Comparison of ENCODE assay signal across 1 cellular context in genomic region chr1:161201828-161202712, GRCh38.
TF ChIP-seq lines count a peak whose summit lies in the region.

TSS of gene NDUFS2 (plus strand) at chr1:161202367. CDS start at chr1:161202386, 19 bp downstream.

TF ChIP-seq in HepG2, 621 proteins besides CTCF, POLR2A, EP300 and RAD21 (continued from another document and continues in another):
- TF ChIP-seq SKIL (CRISPR knock-in tag; IDR thresholded peaks at IDR 0.05; ENCODE audit: borderline replicate concordance): no peak
- TF ChIP-seq MEF2D (CRISPR knock-in tag; IDR thresholded peaks at IDR 0.05): peak; percentile 81; the same call in 1 of the 2 replicates
- 0 out of 2 replicates have a peak, but pooled peaks have one; percentile 39 for TF ChIP-seq SNAPC5 (CRISPR knock-in tag; IDR thresholded peaks at IDR 0.05; ENCODE audit: borderline replicate concordance)
- peak; percentile 63; the same call in 1 of the 2 replicates for TF ChIP-seq ZNF709 (CRISPR knock-in tag; IDR thresholded peaks at IDR 0.05)
- TF ChIP-seq ZBTB4 (CRISPR knock-in tag; IDR thresholded peaks at IDR 0.05; ENCODE audit: borderline replicate concordance): no peak; the same call in 1 of the 2 replicates
- no peak for TF ChIP-seq NFIC (IDR thresholded peaks at IDR 0.05; ENCODE audit: low read length)
- no peak for TF ChIP-seq KDM3A (CRISPR knock-in tag; IDR thresholded peaks at IDR 0.05; ENCODE audit: low read depth)
- no peak for TF ChIP-seq RORA (CRISPR knock-in tag; IDR thresholded peaks at IDR 0.05)
- 0 out of 2 replicates have a peak, but pooled peaks have one; percentile 50 for TF ChIP-seq ZNF225 (CRISPR knock-in tag; IDR thresholded peaks at IDR 0.05)
- no peak for TF ChIP-seq ZNF414 (CRISPR knock-in tag; IDR thresholded peaks at IDR 0.05)
- no peak for TF ChIP-seq ZNF367 (CRISPR knock-in tag; IDR thresholded peaks at IDR 0.05; ENCODE audit: borderline replicate concordance)
- TF ChIP-seq ZNF572 (CRISPR knock-in tag; IDR thresholded peaks at IDR 0.05): 0 out of 2 replicates have a peak, but pooled peaks have one; percentile 33
- TF ChIP-seq ZNF775 (CRISPR knock-in tag; IDR thresholded peaks at IDR 0.05; ENCODE audit: borderline replicate concordance): no peak; the same call in 1 of the 2 replicates
- TF ChIP-seq U2AF1 (optimal IDR thresholded peaks at IDR 0.05; ENCODE audit: low read depth, low read length): no peak
- no peak for TF ChIP-seq MIXL1 (CRISPR knock-in tag; IDR thresholded peaks at IDR 0.05)
- TF ChIP-seq ZBTB43 (CRISPR knock-in tag; conservative IDR thresholded peaks at IDR 0.05): 0 out of 2 replicates have a peak, but pooled peaks have one; percentile 56
- TF ChIP-seq ZNF362 (CRISPR knock-in tag; IDR thresholded peaks at IDR 0.05; ENCODE audit: borderline replicate concordance): no peak
- TF ChIP-seq ZNF576 (CRISPR knock-in tag; IDR thresholded peaks at IDR 0.05): no peak
- TF ChIP-seq DZIP1 (CRISPR knock-in tag; IDR thresholded peaks at IDR 0.05): peak; percentile 54; the same call in 1 of the 2 replicates
- TF ChIP-seq PBX2 (CRISPR knock-in tag; IDR thresholded peaks at IDR 0.05): no peak
- no peak for TF ChIP-seq ZNF512B (CRISPR knock-in tag; IDR thresholded peaks at IDR 0.05; ENCODE audit: borderline replicate concordance)
- TF ChIP-seq ZNF205 (CRISPR knock-in tag; IDR thresholded peaks at IDR 0.05): no peak
- TF ChIP-seq CHD4 (IDR thresholded peaks at IDR 0.05; ENCODE audit: borderline replicate concordance, low read length): no peak
- TF ChIP-seq POGZ (CRISPR knock-in tag; IDR thresholded peaks at IDR 0.05): peak; percentile 45; the same call in 1 of the 2 replicates
- no peak for TF ChIP-seq CERS6 (CRISPR knock-in tag; IDR thresholded peaks at IDR 0.05)
- TF ChIP-seq SSRP1 (CRISPR knock-in tag; IDR thresholded peaks at IDR 0.05): no peak
- no peak for TF ChIP-seq KDM4B (CRISPR knock-in tag; IDR thresholded peaks at IDR 0.05)
- peak; percentile 72 for TF ChIP-seq ZEB1 (IDR thresholded peaks at IDR 0.05; ENCODE audit: insufficient replicate concordance, low read depth)
- TF ChIP-seq MTF1 (CRISPR knock-in tag; IDR thresholded peaks at IDR 0.05): no peak
- TF ChIP-seq SATB2 (CRISPR knock-in tag; IDR thresholded peaks at IDR 0.05): no peak; the same call in 1 of the 2 replicates
- TF ChIP-seq ZNF562 (CRISPR knock-in tag; IDR thresholded peaks at IDR 0.05; ENCODE audit: borderline replicate concordance): no peak
- peak; percentile 29 for TF ChIP-seq ZNF18 (CRISPR knock-in tag; IDR thresholded peaks at IDR 0.05; ENCODE audit: insufficient replicate concordance)
- no peak; the same call in 1 of the 2 replicates for TF ChIP-seq ZNF614 (CRISPR knock-in tag; IDR thresholded peaks at IDR 0.05; ENCODE audit: borderline replicate concordance)
- TF ChIP-seq SP1 (IDR thresholded peaks at IDR 0.05): no peak
- TF ChIP-seq SP1 (CRISPR knock-in tag; IDR thresholded peaks at IDR 0.05): peak; percentile 63
- TF ChIP-seq MIER3 (CRISPR knock-in tag; IDR thresholded peaks at IDR 0.05; ENCODE audit: borderline replicate concordance): peak; percentile 73; the same call in 1 of the 2 replicates
- TF ChIP-seq NFATC3 (CRISPR knock-in tag; IDR thresholded peaks at IDR 0.05): no peak
- no peak for TF ChIP-seq KLF12 (CRISPR knock-in tag; IDR thresholded peaks at IDR 0.05; ENCODE audit: borderline replicate concordance)
- TF ChIP-seq ZNF510 (CRISPR knock-in tag; IDR thresholded peaks at IDR 0.05; ENCODE audit: low read depth): 0 out of 2 replicates have a peak, but pooled peaks have one; percentile 53
- peak; percentile 81; the same call in 1 of the 2 replicates for TF ChIP-seq DMAP1 (CRISPR knock-in tag; IDR thresholded peaks at IDR 0.05)
- TF ChIP-seq DPF2 (CRISPR knock-in tag; IDR thresholded peaks at IDR 0.05; ENCODE audit: borderline replicate concordance, low read depth): no peak
